Comparison of ENCODE assay signal across 1 cellular context in the genomic region with DNA sequence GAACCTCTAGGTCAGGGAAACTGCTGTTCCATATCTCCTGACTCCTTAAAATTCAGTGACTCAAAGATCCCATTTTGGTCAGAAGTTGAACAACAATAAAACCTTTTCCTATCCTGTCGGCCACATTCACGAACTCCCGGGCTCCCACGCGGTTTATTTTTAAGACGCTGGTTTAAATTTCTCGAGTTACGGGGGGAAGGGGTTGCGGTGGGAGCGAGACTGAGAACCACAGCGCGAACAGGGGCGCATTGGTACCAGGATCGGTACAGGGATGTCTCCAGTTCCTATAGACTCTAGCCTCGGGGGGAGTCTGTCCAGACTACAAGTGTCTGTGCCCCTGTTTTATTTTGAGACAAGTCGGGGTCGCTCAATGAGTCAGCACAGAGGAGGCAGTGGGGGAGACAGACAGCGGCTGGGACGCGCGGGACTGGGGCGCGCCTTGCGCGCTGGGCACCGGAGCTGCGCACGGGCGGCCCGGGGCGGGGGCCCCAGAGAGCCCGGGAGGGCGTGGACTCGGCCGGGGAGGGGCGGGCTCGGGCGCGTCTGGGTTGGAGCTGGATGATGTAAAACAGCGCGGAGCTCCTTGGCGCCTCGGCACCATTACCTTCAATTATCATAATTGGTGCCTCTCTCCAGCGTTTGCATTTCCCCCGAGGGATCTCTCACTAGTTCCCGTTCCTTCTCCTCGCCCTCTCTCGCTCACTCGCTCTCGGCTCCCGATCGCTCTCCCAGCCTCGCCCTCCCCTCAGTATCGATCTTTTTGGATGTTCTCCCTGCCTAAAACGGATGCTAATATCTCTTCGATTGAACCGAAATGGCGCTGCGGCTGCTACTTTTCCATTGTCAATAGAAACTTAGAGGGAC.
TF ChIP-seq lines count a peak whose summit lies in the region.

No MANE protein-coding gene starts in this region.

TF ChIP-seq in GM12878, 131 proteins besides CTCF, POLR2A, EP300 and RAD21 (continued from another document):
- TF ChIP-seq ZBTB33 (IDR thresholded peaks at IDR 0.05) (no peak), SREBF1 (IDR thresholded peaks at IDR 0.05; ENCODE audit: low read length) (no peak), EED (IDR thresholded peaks at IDR 0.05; ENCODE audit: low read depth) (no peak), NFIC (IDR thresholded peaks at IDR 0.05; ENCODE audit: low read depth, low read length) (no peak), BHLHE40 (IDR thresholded peaks at IDR 0.05; ENCODE audit: borderline replicate concordance in 1 of 2, low read depth in 2 of 2, low read length in 1 of 2) (no peak), ZNF24 (IDR thresholded peaks at IDR 0.05) (no peak)
- TF ChIP-seq, protein P1, sequence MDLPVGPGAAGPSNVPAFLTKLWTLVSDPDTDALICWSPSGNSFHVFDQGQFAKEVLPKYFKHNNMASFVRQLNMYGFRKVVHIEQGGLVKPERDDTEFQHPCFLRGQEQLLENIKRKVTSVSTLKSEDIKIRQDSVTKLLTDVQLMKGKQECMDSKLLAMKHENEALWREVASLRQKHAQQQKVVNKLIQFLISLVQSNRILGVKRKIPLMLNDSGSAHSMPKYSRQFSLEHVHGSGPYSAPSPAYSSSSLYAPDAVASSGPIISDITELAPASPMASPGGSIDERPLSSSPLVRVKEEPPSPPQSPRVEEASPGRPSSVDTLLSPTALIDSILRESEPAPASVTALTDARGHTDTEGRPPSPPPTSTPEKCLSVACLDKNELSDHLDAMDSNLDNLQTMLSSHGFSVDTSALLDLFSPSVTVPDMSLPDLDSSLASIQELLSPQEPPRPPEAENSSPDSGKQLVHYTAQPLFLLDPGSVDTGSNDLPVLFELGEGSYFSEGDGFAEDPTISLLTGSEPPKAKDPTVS (IDR thresholded peaks at IDR 0.05; ENCODE audit: low read depth, low read length), result no peak
